Comparison of ENCODE assay signal across 1 cellular context in genomic region chr5:1730487-1730847, GRCh38.
TF ChIP-seq lines count a peak whose summit lies in the region.

No MANE protein-coding gene starts in this region.

TF ChIP-seq in HEK293, 187 proteins besides CTCF, POLR2A, EP300 and RAD21 (continued from another document):
- no peak for TF ChIP-seq ZNF449 (tag by site-specific recombination; IDR thresholded peaks at IDR 0.05)
